Comparison of ENCODE assay signal across 1 cellular context in the genomic region with DNA sequence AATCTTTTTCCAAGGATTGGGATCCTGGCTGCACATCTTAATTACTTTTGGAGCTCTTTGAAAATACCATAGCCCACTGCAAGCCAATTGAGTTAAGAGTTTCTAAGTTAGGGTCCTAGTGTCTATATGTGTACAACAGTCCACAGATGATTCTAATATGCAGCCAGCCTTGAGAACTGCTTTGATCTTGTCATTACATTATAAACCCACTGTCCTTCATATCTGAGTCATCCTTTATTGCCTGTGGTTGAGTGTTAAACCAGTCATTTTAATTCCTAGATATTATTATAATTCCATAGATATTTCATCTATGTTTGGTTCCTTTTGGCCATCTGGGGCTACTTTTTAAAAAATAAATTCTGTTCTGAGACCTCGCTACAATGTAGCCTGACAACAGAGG.
TF ChIP-seq lines count a peak whose summit lies in the region.

No MANE protein-coding gene starts in this region.

TF ChIP-seq in GM12878, 131 proteins besides CTCF, POLR2A, EP300 and RAD21:
- TF ChIP-seq BRCA1 (IDR thresholded peaks at IDR 0.05; ENCODE audit: low read depth, low read length) (no peak), RUNX3 (IDR thresholded peaks at IDR 0.05; ENCODE audit: low read length) (0 out of 2 replicates have a peak, but pooled peaks have one; percentile 10)
